ENCODE assay signal across 8 cellular contexts in genomic region chr13:106373989-106374572, GRCh38.
DNase-seq lines count a peak whose midpoint lies in the region; ATAC-seq and TF ChIP-seq lines count a peak whose summit lies in the region.

No MANE protein-coding gene starts in this region.

- peaks cover 37% of the 10 kb centered on the region for H3K4me1 Mint-ChIP-seq in mesothelial cell of epicardium

- H3K27me3 ChIP-seq in body of pancreas, result no peaks in the 10 kb centered on the region

- 44 to 53% methylated on average over 3 to 4 of the region's 4 CpGs for WGBS in body of pancreas, 2 donors

- peak; percentile 60 for DNase-seq in MV-4-11 (lab: John Stamatoyannopoulos, UW)
- no peak for DNase-seq in mesothelial cell of epicardium (ENCODE audit: low spot score in 2 of 2, unreplicated experiment in 2 of 2)
- DNase-seq in mucosa of gallbladder (ENCODE audit: low spot score), result no peak
- no peak for DNase-seq in Right ventricle myocardium inferior (ENCODE audit: missing footprints)
- no peak for DNase-seq in NCI-H446 (lab: John Stamatoyannopoulos, UW)
- no peak for DNase-seq in body of pancreas

- H3K9me3 ChIP-seq in body of pancreas, result no peaks in the 10 kb centered on the region

- no peak overlapping the region for H3K4me3 Mint-ChIP-seq in mesothelial cell of epicardium

- TF ChIP-seq CTCF in mesothelial cell of epicardium (IDR thresholded peaks at IDR 0.05; ENCODE audit: unreplicated experiment) (no peak), body of pancreas (IDR thresholded peaks at IDR 0.05) (no peak)

- no peak overlapping the region for H3K27ac ChIP-seq in body of pancreas

- intact Hi-C loops in Right ventricle myocardium inferior (cut with DNase I) (no loop called here), body of pancreas (cut with DNase I) (no loop called here)

- TF ChIP-seq POLR2A in body of pancreas (IDR thresholded peaks at IDR 0.05), result no peak

- H3K27ac Mint-ChIP-seq in mesothelial cell of epicardium, result peak overlapping the region; percentile 74

- no peaks in the 10 kb centered on the region for H3K27me3 Mint-ChIP-seq in mesothelial cell of epicardium (ENCODE audit: low read depth)

- H3K4me1 ChIP-seq in body of pancreas, result no peaks in the 10 kb centered on the region

- no peaks in the 10 kb centered on the region for H3K36me3 ChIP-seq in body of pancreas (replicated peaks in 1 of 2; ENCODE audit: insufficient read depth in 1 of 2, low read depth in 2 of 2)

- no peaks in the 10 kb centered on the region for H3K9me3 Mint-ChIP-seq in mesothelial cell of epicardium

- ATAC-seq in GM18520 (IDR thresholded peaks at IDR 0.05; ENCODE audit: unreplicated experiment) (peak; percentile 82), GM21825 (IDR thresholded peaks at IDR 0.05; ENCODE audit: unreplicated experiment) (peak; percentile 73), Right ventricle myocardium inferior (no peak), body of pancreas (no peak)

- H3K4me3 ChIP-seq in body of pancreas, result no peak overlapping the region

- no peaks in the 10 kb centered on the region for H3K36me3 Mint-ChIP-seq in mesothelial cell of epicardium

Comparison
In these comparisons a context has a peak if more than half of its experiments do, and no peak if none do; other contexts are left out.
1. ATAC-seq: peak in GM18520 (single experiment) and GM21825 (single experiment); none in Right ventricle myocardium inferior (single experiment) and body of pancreas (single experiment).